Comparison of ENCODE assay signal across 8 cellular contexts in genomic region chr14:71319646-71320045, GRCh38. TPM values are rescaled to one million over a fixed set of nuclear protein-coding genes. Genes with fewer than 3 reads are reported as not detected.
A peak's percentile ranks its signal among the peaks of the same experiment; 100 is the strongest.
DNase-seq lines count a peak whose midpoint lies in the region; ATAC-seq, FAIRE-seq and TF ChIP-seq lines count a peak whose summit lies in the region.

No MANE protein-coding gene starts in this region.

- peaks cover 25% of the 10 kb centered on the region for H3K4me1 ChIP-seq in keratinocyte (ENCODE audit: control insufficient read depth, extremely low read depth, insufficient read depth, low read length)
- no peaks in the 10 kb centered on the region for H3K4me1 ChIP-seq in stomach smooth muscle (ENCODE audit: control insufficient read depth, insufficient read depth, low read length)

- no peaks in the 10 kb centered on the region for H3K9me1 ChIP-seq in keratinocyte (ENCODE audit: control insufficient read depth, extremely low read depth, insufficient read depth, low read length)

- H3K36me3 Mint-ChIP-seq in stimulated activated naive CD8-positive, alpha-beta T cell treated with anti-CD3 and anti-CD28 coated beads, Interleukin-15, Interleukin-2, amounts not matched to agents 100 ng/mL and 50 ng/mL, for 24 hours (ENCODE audit: low read depth) = peaks cover 7% of the 10 kb centered on the region

- peaks cover 46% of the 10 kb centered on the region for H3K4me1 Mint-ChIP-seq in stimulated activated naive CD8-positive, alpha-beta T cell treated with anti-CD3 and anti-CD28 coated beads, Interleukin-15, Interleukin-2, amounts not matched to agents 100 ng/mL and 50 ng/mL, for 24 hours (ENCODE audit: low read depth)

- peaks cover 22% of the 10 kb centered on the region for H3K79me2 ChIP-seq in keratinocyte (ENCODE audit: control insufficient read depth, insufficient read depth, low read length)

- H3K27me3 ChIP-seq in keratinocyte (ENCODE audit: control insufficient read depth, extremely low read depth, insufficient read depth, low read length) = no peaks in the 10 kb centered on the region
- H3K27me3 ChIP-seq in stomach smooth muscle (ENCODE audit: control insufficient read depth in 1 of 2, insufficient read depth in 2 of 2, low read length in 2 of 2) = no peaks in the 10 kb centered on the region

- H3K4me3 Mint-ChIP-seq in stimulated activated naive CD8-positive, alpha-beta T cell treated with anti-CD3 and anti-CD28 coated beads, Interleukin-15, Interleukin-2, amounts not matched to agents 100 ng/mL and 50 ng/mL, for 24 hours = peak overlapping the region; percentile 93

- peak overlapping the region; percentile 86 for H2AFZ ChIP-seq in keratinocyte (ENCODE audit: control insufficient read depth, low read length)

- dilution Hi-C loops in keratinocyte (cut with MboI; ENCODE audit: extremely low pct_ligation_motif_present, low sequenced_read_pairs) = no loop called here

- no peaks in the 10 kb centered on the region for H4K20me1 ChIP-seq in keratinocyte (ENCODE audit: control insufficient read depth, extremely low read depth, insufficient read depth, low read length)

- H3K27ac Mint-ChIP-seq in stimulated activated naive CD8-positive, alpha-beta T cell treated with anti-CD3 and anti-CD28 coated beads, Interleukin-15, Interleukin-2, amounts not matched to agents 100 ng/mL and 50 ng/mL, for 24 hours = peak overlapping the region; percentile 90

- H3K27ac ChIP-seq in keratinocyte (ENCODE audit: control insufficient read depth, insufficient read depth, low read length) = peak overlapping the region; percentile 67
- peak overlapping the region; percentile 50 for H3K27ac ChIP-seq in stomach smooth muscle (ENCODE audit: low read length)

- no peaks in the 10 kb centered on the region for H3K9me3 Mint-ChIP-seq in stimulated activated naive CD8-positive, alpha-beta T cell treated with anti-CD3 and anti-CD28 coated beads, Interleukin-15, Interleukin-2, amounts not matched to agents 100 ng/mL and 50 ng/mL, for 24 hours

- no peak for DNase-seq in stimulated activated naive CD8-positive, alpha-beta T cell treated with anti-CD3 and anti-CD28 coated beads, Interleukin-15, Interleukin-2, amounts not matched to agents 100 U/mL and 50 U/mL, for 24 hours
- DNase-seq in NCI-H146 treated with DMSO at 0.1 percent for 48 hours (lab: John Stamatoyannopoulos, UW; ENCODE audit: unreplicated experiment) = peak; percentile 37
- no peak for DNase-seq in astrocyte of the cerebellum (ENCODE audit: low read depth)
- no peak for DNase-seq in keratinocyte (ENCODE audit: low read depth, low spot score)
- DNase-seq in NCI-H1694 (lab: John Stamatoyannopoulos, UW) = no peak

- H3K4me2 ChIP-seq in keratinocyte (ENCODE audit: control insufficient read depth, extremely low read depth, insufficient read depth, low read depth, low read length) = peak overlapping the region; percentile 89

- peak overlapping the region; percentile 99 for H3K9ac ChIP-seq in keratinocyte (ENCODE audit: control insufficient read depth, extremely low read depth, insufficient read depth, low read length)
- peak overlapping the region; percentile 76 to 80 for H3K9ac ChIP-seq in stomach smooth muscle (ENCODE audit: low read length in 2 of 2)

- FAIRE-seq in keratinocyte (lab: Jason Lieb, UNC) = no peak

- H3K9me3 ChIP-seq in keratinocyte (ENCODE audit: control insufficient read depth, low read depth, low read length) = no peaks in the 10 kb centered on the region
- H3K9me3 ChIP-seq in stomach smooth muscle (ENCODE audit: control insufficient read depth in 2 of 2, low read length in 2 of 2) = no peaks in the 10 kb centered on the region

- no peak for ATAC-seq in stimulated activated naive CD8-positive, alpha-beta T cell treated with anti-CD3 and anti-CD28 coated beads, Interleukin-15, Interleukin-2, amounts not matched to agents 100 U/mL and 50 U/mL, for 24 hours
- no peak for ATAC-seq in GM21737 (IDR thresholded peaks at IDR 0.05; ENCODE audit: unreplicated experiment)

- H3K36me3 ChIP-seq in keratinocyte (ENCODE audit: control insufficient read depth in 2 of 2, extremely low read depth in 1 of 2, insufficient read depth in 2 of 2, low read length in 2 of 2) (no peaks in the 10 kb centered on the region), stomach smooth muscle (ENCODE audit: control insufficient read depth in 2 of 2, insufficient read depth in 2 of 2, low read length in 2 of 2) (no peaks in the 10 kb centered on the region)

- TF ChIP-seq CTCF in astrocyte of the cerebellum (IDR thresholded peaks at IDR 0.05; ENCODE audit: low read depth, low read length, missing control alignments) (no peak), keratinocyte (optimal IDR thresholded peaks at IDR 0.05 in 1 of 3, IDR thresholded peaks at IDR 0.05 in 1 of 3, conservative IDR thresholded peaks at IDR 0.05 in 1 of 3; ENCODE audit: extremely low read depth in 1 of 3, insufficient read depth in 2 of 3, low read length in 3 of 3) (no peak)

- in situ Hi-C loops in astrocyte of the cerebellum (cut with HindIII; ENCODE audit: low sequenced_read_pairs) = no loop called here

- no peaks in the 10 kb centered on the region for H3K27me3 Mint-ChIP-seq in stimulated activated naive CD8-positive, alpha-beta T cell treated with anti-CD3 and anti-CD28 coated beads, Interleukin-15, Interleukin-2, amounts not matched to agents 100 ng/mL and 50 ng/mL, for 24 hours

- peak overlapping the region; percentile 94 for H3K4me3 ChIP-seq in astrocyte of the cerebellum (ENCODE audit: low read depth, low read length)
- peak overlapping the region; percentile 64 to 91 (median 85) for H3K4me3 ChIP-seq in keratinocyte (ENCODE audit: control insufficient read depth in 2 of 3, extremely low read depth in 1 of 3, insufficient read depth in 2 of 3, low read depth in 1 of 3, low read length in 3 of 3)
- peak overlapping the region; percentile 84 to 85 for H3K4me3 ChIP-seq in stomach smooth muscle (ENCODE audit: low read length in 2 of 2)

RNA-seq across cellular contexts. Expression of gene SIPA1L1, which starts 0.6 kb away (rescaled TPM):
- 16.3 to 32.9 TPM (median 22.7 TPM) in 3 replicates for polyA plus RNA-seq in keratinocyte
- polyA plus RNA-seq in keratinocyte (2011; ENCODE audit: low read depth) = 17.2 TPM
- polyA plus RNA-seq in keratinocyte (2011; cell fraction: cytosol; rRNA removed) = 24.7 and 25.2 TPM in 2 replicates
- 65.9 and 75.1 TPM in 2 replicates for polyA plus RNA-seq in keratinocyte (2011; cell fraction: nucleus; rRNA removed)
- polyA plus RNA-seq in keratinocyte (2012; ENCODE audit: low replicate concordance) = 21.5 and 35.6 TPM in 2 replicates
- polyA minus RNA-seq in keratinocyte = 32.8 to 56.7 TPM (median 44.8 TPM) in 3 replicates
- polyA minus RNA-seq in keratinocyte (2011; cell fraction: cytosol; rRNA and poly(A)+ RNA removed) = 49.9 TPM
- polyA minus RNA-seq in keratinocyte (2011; cell fraction: nucleus; rRNA and poly(A)+ RNA removed) = 57.8 and 108 TPM in 2 replicates
